1 cellular context compared by ENCODE assay signal in genomic region chr2:44104855-44105271, GRCh38.
TF ChIP-seq lines count a peak whose summit lies in the region.

No MANE protein-coding gene starts in this region.

TF ChIP-seq in SK-N-SH treated with all-trans-retinoic acid at 6 μM for 48 hours, 23 proteins besides CTCF, POLR2A, EP300 and RAD21 (continued from another document):
- TF ChIP-seq PATZ1 (CRISPR knock-in tag; IDR thresholded peaks at IDR 0.05; ENCODE audit: borderline replicate concordance) (no peak), ZNF70 (CRISPR knock-in tag; IDR thresholded peaks at IDR 0.05) (no peak), CREB5 (CRISPR knock-in tag; IDR thresholded peaks at IDR 0.05; ENCODE audit: low read depth) (no peak)
